1 cellular context compared by ENCODE assay signal in the genomic region with DNA sequence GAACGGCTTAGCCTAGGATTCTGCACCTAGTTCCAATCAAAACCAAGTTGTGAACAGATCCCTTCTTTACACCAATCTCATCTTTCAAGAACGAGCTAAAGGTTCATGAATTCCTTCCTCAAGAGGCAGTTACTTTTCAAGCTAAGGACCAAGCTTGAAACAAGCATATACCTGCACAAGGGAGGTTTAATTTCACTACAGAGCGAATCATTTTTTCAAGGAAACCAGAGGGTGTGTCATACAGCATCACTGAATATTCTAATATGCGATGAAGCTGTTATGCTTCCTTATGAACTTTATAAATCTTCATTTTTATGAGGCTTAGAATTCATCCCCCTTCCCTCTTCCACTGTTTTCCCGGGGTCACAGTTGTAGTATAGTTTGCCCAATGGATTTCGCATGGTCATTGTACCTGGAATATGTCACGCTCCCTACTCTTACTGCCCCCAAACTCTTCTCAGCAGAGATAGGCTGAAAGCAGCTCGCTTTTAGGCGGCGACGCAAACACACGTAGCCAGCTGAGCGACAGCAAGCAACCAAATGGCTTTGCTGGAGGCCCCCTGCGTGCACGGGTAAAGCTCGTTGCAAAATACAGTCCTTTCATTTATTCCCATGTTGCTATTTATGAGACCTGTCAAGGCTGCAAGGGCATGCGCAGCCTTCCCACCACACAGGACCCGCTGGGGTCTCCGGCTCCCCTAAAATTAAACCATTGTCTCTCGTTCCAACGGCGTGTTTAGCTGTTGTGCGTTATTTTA.
A peak's percentile ranks its signal among the peaks of the same experiment; 100 is the strongest.
TF ChIP-seq lines count a peak whose summit lies in the region.

No MANE protein-coding gene starts in this region.

TF ChIP-seq in HepG2, 621 proteins besides CTCF, POLR2A, EP300 and RAD21 (continued from another document and continues in another):
- TF ChIP-seq, protein P1, sequence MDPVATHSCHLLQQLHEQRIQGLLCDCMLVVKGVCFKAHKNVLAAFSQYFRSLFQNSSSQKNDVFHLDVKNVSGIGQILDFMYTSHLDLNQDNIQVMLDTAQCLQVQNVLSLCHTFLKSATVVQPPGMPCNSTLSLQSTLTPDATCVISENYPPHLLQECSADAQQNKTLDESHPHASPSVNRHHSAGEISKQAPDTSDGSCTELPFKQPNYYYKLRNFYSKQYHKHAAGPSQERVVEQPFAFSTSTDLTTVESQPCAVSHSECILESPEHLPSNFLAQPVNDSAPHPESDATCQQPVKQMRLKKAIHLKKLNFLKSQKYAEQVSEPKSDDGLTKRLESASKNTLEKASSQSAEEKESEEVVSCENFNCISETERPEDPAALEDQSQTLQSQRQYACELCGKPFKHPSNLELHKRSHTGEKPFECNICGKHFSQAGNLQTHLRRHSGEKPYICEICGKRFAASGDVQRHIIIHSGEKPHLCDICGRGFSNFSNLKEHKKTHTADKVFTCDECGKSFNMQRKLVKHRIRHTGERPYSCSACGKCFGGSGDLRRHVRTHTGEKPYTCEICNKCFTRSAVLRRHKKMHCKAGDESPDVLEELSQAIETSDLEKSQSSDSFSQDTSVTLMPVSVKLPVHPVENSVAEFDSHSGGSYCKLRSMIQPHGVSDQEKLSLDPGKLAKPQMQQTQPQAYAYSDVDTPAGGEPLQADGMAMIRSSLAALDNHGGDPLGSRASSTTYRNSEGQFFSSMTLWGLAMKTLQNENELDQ (CRISPR knock-in tag; IDR thresholded peaks at IDR 0.05; ENCODE audit: borderline replicate concordance), result no peak
- TF ChIP-seq GLI4 (CRISPR knock-in tag; IDR thresholded peaks at IDR 0.05; ENCODE audit: borderline replicate concordance) (no peak), NR2F6 (IDR thresholded peaks at IDR 0.05) (no peak), NR2F6 (CRISPR knock-in tag; IDR thresholded peaks at IDR 0.05) (no peak), GATAD1 (CRISPR knock-in tag; IDR thresholded peaks at IDR 0.05) (peak; percentile 86), ZNF703 (CRISPR knock-in tag; IDR thresholded peaks at IDR 0.05; ENCODE audit: borderline replicate concordance) (no peak), ZNF605 (CRISPR knock-in tag; IDR thresholded peaks at IDR 0.05) (no peak), ZSCAN30 (CRISPR knock-in tag; IDR thresholded peaks at IDR 0.05) (no peak), ZNF160 (CRISPR knock-in tag; IDR thresholded peaks at IDR 0.05) (no peak), ARID2 (CRISPR knock-in tag; IDR thresholded peaks at IDR 0.05; ENCODE audit: borderline replicate concordance) (no peak), ZNF598 (CRISPR knock-in tag; IDR thresholded peaks at IDR 0.05; ENCODE audit: borderline replicate concordance) (peak; percentile 9; the same call in 1 of the 2 replicates), HOXA3 (CRISPR knock-in tag; IDR thresholded peaks at IDR 0.05) (peak; percentile 59; the same call in 1 of the 2 replicates), NBN (conservative IDR thresholded peaks at IDR 0.05) (no peak), NFYC (CRISPR knock-in tag; IDR thresholded peaks at IDR 0.05) (peak; percentile 48), THAP11 (CRISPR knock-in tag; IDR thresholded peaks at IDR 0.05) (peak; percentile 78), ZNF547 (CRISPR knock-in tag; IDR thresholded peaks at IDR 0.05) (peak; percentile 68; the same call in 1 of the 2 replicates), SMARCC2 (IDR thresholded peaks at IDR 0.05) (no peak), ZC3H4 (CRISPR knock-in tag; IDR thresholded peaks at IDR 0.05; ENCODE audit: borderline replicate concordance) (no peak), ZNF460 (CRISPR knock-in tag; IDR thresholded peaks at IDR 0.05; ENCODE audit: borderline replicate concordance) (no peak), ZNF207 (IDR thresholded peaks at IDR 0.05; ENCODE audit: borderline replicate concordance) (no peak), ZNF143 (CRISPR knock-in tag; IDR thresholded peaks at IDR 0.05) (no peak), SIN3A (IDR thresholded peaks at IDR 0.05; ENCODE audit: borderline replicate concordance, low read depth, low read length) (peak; percentile 75; the same call in 1 of the 2 replicates)
- TF ChIP-seq, protein P2, sequence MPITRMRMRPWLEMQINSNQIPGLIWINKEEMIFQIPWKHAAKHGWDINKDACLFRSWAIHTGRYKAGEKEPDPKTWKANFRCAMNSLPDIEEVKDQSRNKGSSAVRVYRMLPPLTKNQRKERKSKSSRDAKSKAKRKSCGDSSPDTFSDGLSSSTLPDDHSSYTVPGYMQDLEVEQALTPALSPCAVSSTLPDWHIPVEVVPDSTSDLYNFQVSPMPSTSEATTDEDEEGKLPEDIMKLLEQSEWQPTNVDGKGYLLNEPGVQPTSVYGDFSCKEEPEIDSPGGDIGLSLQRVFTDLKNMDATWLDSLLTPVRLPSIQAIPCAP (CRISPR knock-in tag; IDR thresholded peaks at IDR 0.05; ENCODE audit: low read depth), result no peak
- TF ChIP-seq, protein P3, sequence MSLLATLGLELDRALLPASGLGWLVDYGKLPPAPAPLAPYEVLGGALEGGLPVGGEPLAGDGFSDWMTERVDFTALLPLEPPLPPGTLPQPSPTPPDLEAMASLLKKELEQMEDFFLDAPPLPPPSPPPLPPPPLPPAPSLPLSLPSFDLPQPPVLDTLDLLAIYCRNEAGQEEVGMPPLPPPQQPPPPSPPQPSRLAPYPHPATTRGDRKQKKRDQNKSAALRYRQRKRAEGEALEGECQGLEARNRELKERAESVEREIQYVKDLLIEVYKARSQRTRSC (CRISPR knock-in tag; IDR thresholded peaks at IDR 0.05; ENCODE audit: low read depth), result no peak
- TF ChIP-seq, protein P4, sequence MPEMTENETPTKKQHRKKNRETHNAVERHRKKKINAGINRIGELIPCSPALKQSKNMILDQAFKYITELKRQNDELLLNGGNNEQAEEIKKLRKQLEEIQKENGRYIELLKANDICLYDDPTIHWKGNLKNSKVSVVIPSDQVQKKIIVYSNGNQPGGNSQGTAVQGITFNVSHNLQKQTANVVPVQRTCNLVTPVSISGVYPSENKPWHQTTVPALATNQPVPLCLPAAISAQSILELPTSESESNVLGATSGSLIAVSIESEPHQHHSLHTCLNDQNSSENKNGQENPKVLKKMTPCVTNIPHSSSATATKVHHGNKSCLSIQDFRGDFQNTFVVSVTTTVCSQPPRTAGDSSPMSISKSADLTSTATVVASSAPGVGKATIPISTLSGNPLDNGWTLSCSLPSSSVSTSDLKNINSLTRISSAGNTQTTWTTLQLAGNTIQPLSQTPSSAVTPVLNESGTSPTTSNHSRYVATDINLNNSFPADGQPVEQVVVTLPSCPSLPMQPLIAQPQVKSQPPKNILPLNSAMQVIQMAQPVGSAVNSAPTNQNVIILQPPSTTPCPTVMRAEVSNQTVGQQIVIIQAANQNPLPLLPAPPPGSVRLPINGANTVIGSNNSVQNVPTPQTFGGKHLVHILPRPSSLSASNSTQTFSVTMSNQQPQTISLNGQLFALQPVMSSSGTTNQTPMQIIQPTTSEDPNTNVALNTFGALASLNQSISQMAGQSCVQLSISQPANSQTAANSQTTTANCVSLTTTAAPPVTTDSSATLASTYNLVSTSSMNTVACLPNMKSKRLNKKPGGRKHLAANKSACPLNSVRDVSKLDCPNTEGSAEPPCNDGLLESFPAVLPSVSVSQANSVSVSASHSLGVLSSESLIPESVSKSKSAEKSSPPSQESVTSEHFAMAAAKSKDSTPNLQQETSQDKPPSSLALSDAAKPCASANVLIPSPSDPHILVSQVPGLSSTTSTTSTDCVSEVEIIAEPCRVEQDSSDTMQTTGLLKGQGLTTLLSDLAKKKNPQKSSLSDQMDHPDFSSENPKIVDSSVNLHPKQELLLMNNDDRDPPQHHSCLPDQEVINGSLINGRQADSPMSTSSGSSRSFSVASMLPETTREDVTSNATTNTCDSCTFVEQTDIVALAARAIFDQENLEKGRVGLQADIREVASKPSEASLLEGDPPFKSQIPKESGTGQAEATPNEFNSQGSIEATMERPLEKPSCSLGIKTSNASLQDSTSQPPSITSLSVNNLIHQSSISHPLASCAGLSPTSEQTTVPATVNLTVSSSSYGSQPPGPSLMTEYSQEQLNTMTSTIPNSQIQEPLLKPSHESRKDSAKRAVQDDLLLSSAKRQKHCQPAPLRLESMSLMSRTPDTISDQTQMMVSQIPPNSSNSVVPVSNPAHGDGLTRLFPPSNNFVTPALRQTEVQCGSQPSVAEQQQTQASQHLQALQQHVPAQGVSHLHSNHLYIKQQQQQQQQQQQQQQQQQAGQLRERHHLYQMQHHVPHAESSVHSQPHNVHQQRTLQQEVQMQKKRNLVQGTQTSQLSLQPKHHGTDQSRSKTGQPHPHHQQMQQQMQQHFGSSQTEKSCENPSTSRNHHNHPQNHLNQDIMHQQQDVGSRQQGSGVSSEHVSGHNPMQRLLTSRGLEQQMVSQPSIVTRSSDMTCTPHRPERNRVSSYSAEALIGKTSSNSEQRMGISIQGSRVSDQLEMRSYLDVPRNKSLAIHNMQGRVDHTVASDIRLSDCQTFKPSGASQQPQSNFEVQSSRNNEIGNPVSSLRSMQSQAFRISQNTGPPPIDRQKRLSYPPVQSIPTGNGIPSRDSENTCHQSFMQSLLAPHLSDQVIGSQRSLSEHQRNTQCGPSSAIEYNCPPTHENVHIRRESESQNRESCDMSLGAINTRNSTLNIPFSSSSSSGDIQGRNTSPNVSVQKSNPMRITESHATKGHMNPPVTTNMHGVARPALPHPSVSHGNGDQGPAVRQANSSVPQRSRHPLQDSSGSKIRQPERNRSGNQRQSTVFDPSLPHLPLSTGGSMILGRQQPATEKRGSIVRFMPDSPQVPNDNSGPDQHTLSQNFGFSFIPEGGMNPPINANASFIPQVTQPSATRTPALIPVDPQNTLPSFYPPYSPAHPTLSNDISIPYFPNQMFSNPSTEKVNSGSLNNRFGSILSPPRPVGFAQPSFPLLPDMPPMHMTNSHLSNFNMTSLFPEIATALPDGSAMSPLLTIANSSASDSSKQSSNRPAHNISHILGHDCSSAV (CRISPR knock-in tag; IDR thresholded peaks at IDR 0.05; ENCODE audit: borderline replicate concordance), result no peak
- TF ChIP-seq, protein P5, sequence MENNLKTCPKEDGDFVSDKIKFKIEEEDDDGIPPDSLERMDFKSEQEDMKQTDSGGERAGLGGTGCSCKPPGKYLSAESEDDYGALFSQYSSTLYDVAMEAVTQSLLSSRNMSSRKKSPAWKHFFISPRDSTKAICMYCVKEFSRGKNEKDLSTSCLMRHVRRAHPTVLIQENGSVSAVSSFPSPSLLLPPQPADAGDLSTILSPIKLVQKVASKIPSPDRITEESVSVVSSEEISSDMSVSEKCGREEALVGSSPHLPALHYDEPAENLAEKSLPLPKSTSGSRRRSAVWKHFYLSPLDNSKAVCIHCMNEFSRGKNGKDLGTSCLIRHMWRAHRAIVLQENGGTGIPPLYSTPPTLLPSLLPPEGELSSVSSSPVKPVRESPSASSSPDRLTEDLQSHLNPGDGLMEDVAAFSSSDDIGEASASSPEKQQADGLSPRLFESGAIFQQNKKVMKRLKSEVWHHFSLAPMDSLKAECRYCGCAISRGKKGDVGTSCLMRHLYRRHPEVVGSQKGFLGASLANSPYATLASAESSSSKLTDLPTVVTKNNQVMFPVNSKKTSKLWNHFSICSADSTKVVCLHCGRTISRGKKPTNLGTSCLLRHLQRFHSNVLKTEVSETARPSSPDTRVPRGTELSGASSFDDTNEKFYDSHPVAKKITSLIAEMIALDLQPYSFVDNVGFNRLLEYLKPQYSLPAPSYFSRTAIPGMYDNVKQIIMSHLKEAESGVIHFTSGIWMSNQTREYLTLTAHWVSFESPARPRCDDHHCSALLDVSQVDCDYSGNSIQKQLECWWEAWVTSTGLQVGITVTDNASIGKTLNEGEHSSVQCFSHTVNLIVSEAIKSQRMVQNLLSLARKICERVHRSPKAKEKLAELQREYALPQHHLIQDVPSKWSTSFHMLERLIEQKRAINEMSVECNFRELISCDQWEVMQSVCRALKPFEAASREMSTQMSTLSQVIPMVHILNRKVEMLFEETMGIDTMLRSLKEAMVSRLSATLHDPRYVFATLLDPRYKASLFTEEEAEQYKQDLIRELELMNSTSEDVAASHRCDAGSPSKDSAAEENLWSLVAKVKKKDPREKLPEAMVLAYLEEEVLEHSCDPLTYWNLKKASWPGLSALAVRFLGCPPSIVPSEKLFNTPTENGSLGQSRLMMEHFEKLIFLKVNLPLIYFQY (CRISPR knock-in tag; IDR thresholded peaks at IDR 0.05; ENCODE audit: borderline replicate concordance), result no peak
- TF ChIP-seq, protein P6, sequence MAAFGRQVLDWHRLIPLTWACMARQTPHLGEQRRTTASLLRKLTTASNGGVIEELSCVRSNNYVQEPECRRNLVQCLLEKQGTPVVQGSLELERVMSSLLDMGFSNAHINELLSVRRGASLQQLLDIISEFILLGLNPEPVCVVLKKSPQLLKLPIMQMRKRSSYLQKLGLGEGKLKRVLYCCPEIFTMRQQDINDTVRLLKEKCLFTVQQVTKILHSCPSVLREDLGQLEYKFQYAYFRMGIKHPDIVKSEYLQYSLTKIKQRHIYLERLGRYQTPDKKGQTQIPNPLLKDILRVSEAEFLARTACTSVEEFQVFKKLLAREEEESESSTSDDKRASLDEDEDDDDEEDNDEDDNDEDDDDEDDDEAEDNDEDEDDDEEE (CRISPR knock-in tag; IDR thresholded peaks at IDR 0.05), result no peak
- TF ChIP-seq, protein P7, sequence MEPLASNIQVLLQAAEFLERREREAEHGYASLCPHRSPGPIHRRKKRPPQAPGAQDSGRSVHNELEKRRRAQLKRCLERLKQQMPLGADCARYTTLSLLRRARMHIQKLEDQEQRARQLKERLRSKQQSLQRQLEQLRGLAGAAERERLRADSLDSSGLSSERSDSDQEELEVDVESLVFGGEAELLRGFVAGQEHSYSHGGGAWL (CRISPR knock-in tag; IDR thresholded peaks at IDR 0.05), result no peak
- TF ChIP-seq, protein P8, sequence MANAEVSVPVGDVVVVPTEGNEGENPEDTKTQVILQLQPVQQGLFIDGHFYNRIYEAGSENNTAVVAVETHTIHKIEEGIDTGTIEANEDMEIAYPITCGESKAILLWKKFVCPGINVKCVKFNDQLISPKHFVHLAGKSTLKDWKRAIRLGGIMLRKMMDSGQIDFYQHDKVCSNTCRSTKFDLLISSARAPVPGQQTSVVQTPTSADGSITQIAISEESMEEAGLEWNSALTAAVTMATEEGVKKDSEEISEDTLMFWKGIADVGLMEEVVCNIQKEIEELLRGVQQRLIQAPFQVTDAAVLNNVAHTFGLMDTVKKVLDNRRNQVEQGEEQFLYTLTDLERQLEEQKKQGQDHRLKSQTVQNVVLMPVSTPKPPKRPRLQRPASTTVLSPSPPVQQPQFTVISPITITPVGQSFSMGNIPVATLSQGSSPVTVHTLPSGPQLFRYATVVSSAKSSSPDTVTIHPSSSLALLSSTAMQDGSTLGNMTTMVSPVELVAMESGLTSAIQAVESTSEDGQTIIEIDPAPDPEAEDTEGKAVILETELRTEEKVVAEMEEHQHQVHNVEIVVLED (CRISPR knock-in tag; IDR thresholded peaks at IDR 0.05; ENCODE audit: borderline replicate concordance), result no peak
- TF ChIP-seq, protein P9, sequence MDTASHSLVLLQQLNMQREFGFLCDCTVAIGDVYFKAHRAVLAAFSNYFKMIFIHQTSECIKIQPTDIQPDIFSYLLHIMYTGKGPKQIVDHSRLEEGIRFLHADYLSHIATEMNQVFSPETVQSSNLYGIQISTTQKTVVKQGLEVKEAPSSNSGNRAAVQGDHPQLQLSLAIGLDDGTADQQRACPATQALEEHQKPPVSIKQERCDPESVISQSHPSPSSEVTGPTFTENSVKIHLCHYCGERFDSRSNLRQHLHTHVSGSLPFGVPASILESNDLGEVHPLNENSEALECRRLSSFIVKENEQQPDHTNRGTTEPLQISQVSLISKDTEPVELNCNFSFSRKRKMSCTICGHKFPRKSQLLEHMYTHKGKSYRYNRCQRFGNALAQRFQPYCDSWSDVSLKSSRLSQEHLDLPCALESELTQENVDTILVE (CRISPR knock-in tag; IDR thresholded peaks at IDR 0.05), result peak; percentile 44; the same call in 1 of the 2 replicates
